In genomic region chr5:14463629-14464028, GRCh38 we compare ENCODE assay signal across 2 cellular contexts.
TF ChIP-seq lines count a peak whose summit lies in the region.

No MANE protein-coding gene starts in this region.

TF ChIP-seq in HEK293, 187 proteins besides CTCF, POLR2A, EP300 and RAD21 (continued from another document):
- TF ChIP-seq ZNF518A (tag by site-specific recombination; conservative IDR thresholded peaks at IDR 0.05; ENCODE audit: low read depth) (no peak), PRDM6 (tag by site-specific recombination; IDR thresholded peaks at IDR 0.05) (peak; percentile 51), ZBTB8A (tag by site-specific recombination; IDR thresholded peaks at IDR 0.05) (no peak), ZIC2 (tag by site-specific recombination; IDR thresholded peaks at IDR 0.05) (no peak)

TF ChIP-seq in H1, 55 proteins besides CTCF, POLR2A, EP300 and RAD21 (continued from another document):
- TF ChIP-seq SP2 (IDR thresholded peaks at IDR 0.05; ENCODE audit: low read length) (no peak), PHF8 (conservative IDR thresholded peaks at IDR 0.05; ENCODE audit: low read depth, low read length) (no peak)
TF ChIP-seq in H1: peak in this region for 0.
